16 cellular contexts compared by ENCODE assay signal in genomic region chr5:29161897-29162296, GRCh38.
DNase-seq lines count a peak whose midpoint lies in the region; ATAC-seq lines count a peak whose summit lies in the region.
"Had no signal": no experiment of that assay in that cellular context is flagged by ENCODE, and none has a peak within 500 bp of the region (broad histone marks: within the 10 kb centered on the region; RNA-seq: fewer than 3 reads in every experiment).

No MANE protein-coding gene starts in this region.

- ATAC-seq in GM18907 (IDR thresholded peaks at IDR 0.05; ENCODE audit: unreplicated experiment), result no peak
- ATAC-seq: GM23338, HCT116 had no signal

- peak; percentile 59 to 76 for DNase-seq in SHP77 (lab: John Stamatoyannopoulos, UW)
- no peak for DNase-seq in SHP77 treated with DMSO at 0.1 percent for 48 hours (lab: John Stamatoyannopoulos, UW)
- DNase-seq in NCI-H82 (lab: John Stamatoyannopoulos, UW), result peak; percentile 52
- DNase-seq in medulla oblongata (ENCODE audit: extremely low spot score), result peak; percentile 14
- no peak for DNase-seq in globus pallidus (ENCODE audit: low spot score)
- no peak for DNase-seq in CD1c-positive myeloid dendritic cell (ENCODE audit: extremely low spot score)
- DNase-seq: C1 segment of cervical spinal cord, Kasumi-1, MG63, NCI-H1048, NCI-H1436 treated with DMSO at 0.1 percent for 48 hours, NCI-H2227 treated with DMSO at 0.1 percent for 48 hours, NCI-H526 had no signal

Comparison
In these comparisons a context has a peak if more than half of its experiments do, and no peak if none do; other contexts are left out.
1. DNase-seq: peak in SHP77 (2 of 2), NCI-H82 (single experiment) and medulla oblongata (single experiment); none in SHP77 treated with DMSO at 0.1 percent for 48 hours (single experiment), globus pallidus (single experiment) and CD1c-positive myeloid dendritic cell (single experiment).